ENCODE assay signal across 26 cellular contexts in genomic region chr18:78827141-78827540, GRCh38.
"Had no signal": no experiment of that assay in that cellular context is flagged by ENCODE, and none has a peak within 500 bp of the region (broad histone marks: within the 10 kb centered on the region; RNA-seq: fewer than 3 reads in every experiment).

No MANE protein-coding gene starts in this region.

- H3K36me3 ChIP-seq: esophagus squamous epithelium, gastrocnemius medialis, heart right ventricle, left ventricle myocardium inferior, lower lobe of right lung had no signal

- H3K4me1 ChIP-seq: esophagus squamous epithelium, gastrocnemius medialis, heart right ventricle, left ventricle myocardium inferior, lower lobe of right lung had no signal

- H3K27ac Mint-ChIP-seq: mesothelial cell of epicardium, naive B cell had no signal

- H3K27ac ChIP-seq: coronary artery, dorsolateral prefrontal cortex, epithelial cell of prostate, esophagus squamous epithelium, gastrocnemius medialis, heart right ventricle, left ventricle myocardium inferior, lower lobe of right lung had no signal

- H3K4me1 Mint-ChIP-seq: mesothelial cell of epicardium had no signal

- H3K4me3 Mint-ChIP-seq: mesothelial cell of epicardium, naive B cell had no signal

- DNase-seq: dermis blood vessel endothelial cell; dorsolateral prefrontal cortex; effector CD4-positive, alpha-beta T cell; effector memory CD4-positive, alpha-beta T cell; erythroblast; esophagus squamous epithelium; foreskin fibroblast; foreskin melanocyte; gastrocnemius medialis; glutamatergic neuron; head of caudate nucleus; heart right ventricle; hippocampal formation; kidney; kidney glomerular epithelial cell; left colon; left ventricle myocardium inferior; lower lobe of right lung; mesenchymal stem cell; mucosa of descending colon; naive B cell had no signal

- H3K36me3 Mint-ChIP-seq: mesothelial cell of epicardium, naive B cell had no signal

- H3K4me3 ChIP-seq: coronary artery, dorsolateral prefrontal cortex, esophagus squamous epithelium, gastrocnemius medialis, heart right ventricle, left ventricle myocardium inferior, lower lobe of right lung, mucosa of descending colon had no signal

- H3K9me3 Mint-ChIP-seq: mesothelial cell of epicardium had no signal

- H3K27me3 ChIP-seq: gastrocnemius medialis had no signal

- H3K9me3 ChIP-seq: esophagus squamous epithelium, gastrocnemius medialis, heart right ventricle, left ventricle myocardium inferior, lower lobe of right lung, mucosa of descending colon had no signal

- ATAC-seq: esophagus mucosa, gastrocnemius medialis, heart right ventricle, left colon, left lobe of liver, lower lobe of right lung, mucosa of descending colon had no signal
